Comparison of ENCODE assay signal across 9 cellular contexts in the genomic region with DNA sequence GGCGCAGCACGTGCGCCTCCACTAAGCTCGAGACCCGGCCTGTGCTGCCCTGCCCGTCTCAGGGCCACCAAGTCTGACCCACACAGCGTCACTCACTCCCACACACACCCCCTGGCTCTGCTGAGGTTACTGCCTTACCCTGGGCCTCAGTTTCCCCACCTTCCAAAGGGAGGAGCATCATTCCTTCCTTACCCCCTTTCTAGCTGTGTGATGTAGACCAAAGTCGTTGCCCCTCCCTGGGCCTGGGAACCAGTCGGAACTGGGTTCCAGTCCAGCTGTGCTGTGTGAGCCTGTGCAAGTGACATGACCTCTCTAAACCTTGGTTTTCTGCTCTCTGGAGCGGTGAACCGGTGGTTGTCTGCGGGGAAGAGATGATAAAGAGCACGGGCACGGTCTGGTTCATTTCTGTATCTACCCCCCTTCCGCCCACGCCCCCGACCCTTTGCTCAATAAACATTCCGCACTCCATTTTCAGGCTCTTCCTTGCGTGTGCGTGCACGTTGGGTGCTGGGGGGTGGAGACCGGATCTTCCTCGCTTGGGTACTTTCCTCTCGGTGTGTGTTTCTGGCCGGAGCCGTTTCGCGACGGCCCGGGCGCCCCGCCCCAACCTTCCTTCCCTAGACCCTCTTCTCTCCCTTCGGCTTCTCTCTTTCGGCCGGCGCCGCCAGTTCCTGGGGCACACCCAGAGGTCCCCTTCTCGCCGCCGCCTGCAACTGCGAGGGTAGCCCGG. TPM values are rescaled to one million over a fixed set of nuclear protein-coding genes. Genes with fewer than 3 reads are reported as not detected.
DNase-seq lines count a peak whose midpoint lies in the region; ATAC-seq, FAIRE-seq and TF ChIP-seq lines count a peak whose summit lies in the region.
"Had no signal": no experiment of that assay in that cellular context is flagged by ENCODE, and none has a peak within 500 bp of the region (broad histone marks: within the 10 kb centered on the region; RNA-seq: fewer than 3 reads in every experiment).

A gene with protein sequence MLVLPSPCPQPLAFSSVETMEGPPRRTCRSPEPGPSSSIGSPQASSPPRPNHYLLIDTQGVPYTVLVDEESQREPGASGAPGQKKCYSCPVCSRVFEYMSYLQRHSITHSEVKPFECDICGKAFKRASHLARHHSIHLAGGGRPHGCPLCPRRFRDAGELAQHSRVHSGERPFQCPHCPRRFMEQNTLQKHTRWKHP (plus strand): TSS at position 647 of the 730 bp plus-strand sequence. CDS start 923 bp downstream, outside the sequence.

- ATAC-seq in WTC11 (peak; percentile 35), HG02571 (IDR thresholded peaks at IDR 0.05; ENCODE audit: unreplicated experiment) (no peak)

- H3K27me3 Mint-ChIP-seq in Calu3 (ENCODE audit: unreplicated experiment), result no peaks in the 10 kb centered on the region
- peaks cover 9% of the 10 kb centered on the region for H3K27me3 Mint-ChIP-seq in WTC11 (ENCODE audit: low read depth)
- H3K27me3 Mint-ChIP-seq in immature natural killer cell (ENCODE audit: low read depth in 3 of 3), result peaks cover 3 to 7% (median 5%) of the 10 kb centered on the region in 3 donors

- peak within 1 kb of the TSS; percentile 50 for H3K4me3 ChIP-seq in bronchial epithelial cell (ENCODE audit: low read depth, low read length)
- peak within 1 kb of the TSS; percentile 95 to 98 for H3K4me3 ChIP-seq in small intestine (ENCODE audit: low read depth in 1 of 2, low read length in 2 of 2)

- H3K4me3 Mint-ChIP-seq in Calu3 (ENCODE audit: low read depth, unreplicated experiment) (peak within 1 kb of the TSS; percentile 92), WTC11 (peak within 1 kb of the TSS; percentile 89), immature natural killer cell (peak within 1 kb of the TSS; percentile 84 to 96 (median 91))

- WGBS in small intestine, 3 donors, result 1% methylated on average over 32 to 42 of the region's 42 CpGs

- CTCF ChIA-PET in Calu3 (lab: Charles Lee), result interaction anchor here (0.6 to 1.3 kb wide), 2 partner anchors 11 to 666 kb away, joined by 3 to 8 read pairs; partner anchors contain the start of gene U2AF2
- CTCF ChIA-PET in WTC11 (lab: Charles Lee), result interaction anchor here (1.0 to 2.6 kb wide), 5 partner anchors 10 to 182 kb away, joined by 5 to 12 read pairs (median 11); partner anchors contain the start of gene ISOC2

- TF ChIP-seq CTCF in Calu3 (IDR thresholded peaks at IDR 0.05; ENCODE audit: unreplicated experiment) (no peak), WTC11 (IDR thresholded peaks at IDR 0.05) (no peak), bronchial epithelial cell (IDR thresholded peaks at IDR 0.05; ENCODE audit: insufficient read depth, low read length, severe bottlenecking) (no peak)

- no peak for FAIRE-seq in bronchial epithelial cell (lab: Jason Lieb, UNC)
- no peak for FAIRE-seq in small intestine (lab: Jason Lieb, UNC)
- FAIRE-seq: islet of Langerhans had no signal

- POLR2A ChIA-PET in WTC11 (lab: Charles Lee), result no interaction called here

- H3K36me3 Mint-ChIP-seq in Calu3 (ENCODE audit: insufficient read depth, unreplicated experiment) (peaks cover 78% of the 10 kb centered on the region), WTC11 (peaks cover 20% of the 10 kb centered on the region), immature natural killer cell (peaks cover 0 to 3% (median 0%) of the 10 kb centered on the region in 3 donors)

- H3K4me1 ChIP-seq in small intestine (ENCODE audit: control insufficient read depth in 2 of 2, insufficient read depth in 1 of 2, low read depth in 1 of 2, low read length in 1 of 2), result peaks cover 2 to 12% of the 10 kb centered on the region in 2 donors

- peaks cover 35% of the 10 kb centered on the region for H3K4me1 Mint-ChIP-seq in Calu3 (ENCODE audit: low read depth, unreplicated experiment)
- peaks cover 26% of the 10 kb centered on the region for H3K4me1 Mint-ChIP-seq in WTC11
- peaks cover 46 to 61% of the 10 kb centered on the region in 2 donors for H3K4me1 Mint-ChIP-seq in immature natural killer cell

- H3K36me3 ChIP-seq in bronchial epithelial cell (ENCODE audit: control insufficient read depth, insufficient read depth, low read length) (peaks cover 3% of the 10 kb centered on the region), small intestine (ENCODE audit: control insufficient read depth in 2 of 2, insufficient read depth in 2 of 2, low read length in 2 of 2) (peaks cover 0 to 2% of the 10 kb centered on the region in 2 donors)

- peak within 1 kb of the TSS; percentile 73 for H3K27ac Mint-ChIP-seq in Calu3 (ENCODE audit: unreplicated experiment)
- H3K27ac Mint-ChIP-seq in WTC11, result peak within 1 kb of the TSS; percentile 93
- H3K27ac Mint-ChIP-seq in immature natural killer cell, result peak within 1 kb of the TSS; percentile 82 to 94 (median 89)

- H3K9me3 Mint-ChIP-seq in Calu3 (ENCODE audit: low read depth, unreplicated experiment) (no peaks in the 10 kb centered on the region), WTC11 (peaks cover 4% of the 10 kb centered on the region), immature natural killer cell (no peaks in the 10 kb centered on the region)

- H3K27me3 ChIP-seq in bronchial epithelial cell (ENCODE audit: control insufficient read depth, insufficient read depth, low read length), result no peaks in the 10 kb centered on the region
- H3K27me3 ChIP-seq in small intestine (ENCODE audit: control insufficient read depth in 2 of 2, insufficient read depth in 2 of 2, low read length in 2 of 2), result no peaks in the 10 kb centered on the region

- peak within 1 kb of the TSS; percentile 70 to 71 for H3K27ac ChIP-seq in small intestine (ENCODE audit: low read depth in 1 of 2, low read length in 1 of 2)

- intact Hi-C loops in Calu3 (cut with micrococcal nuclease; ENCODE audit: unreplicated experiment), result no loop called here

- BruUV-seq in Calu3 (replicated peaks; lab: Mats Ljungman, UMichigan), result no TSS peak

- DNase-seq in Calu3 (peak; percentile 85), HCEC 1CT (peak; percentile 68), NCI-H2227 (lab: John Stamatoyannopoulos, UW; ENCODE audit: unreplicated experiment) (peak; percentile 93), WTC11 (ENCODE audit: low spot score) (peak; percentile 72), bronchial epithelial cell (ENCODE audit: low read depth) (peak; percentile 65), immature natural killer cell (peak; percentile 68 to 72 (median 69)), small intestine (peak; percentile 77)

- H3K9me3 ChIP-seq in small intestine (ENCODE audit: control insufficient read depth, low read depth), result no peaks in the 10 kb centered on the region

TF ChIP-seq in WTC11, 78 proteins besides CTCF, POLR2A, EP300 and RAD21 (continues in another document):
- TF ChIP-seq ZNF317 (CRISPR knock-in tag; IDR thresholded peaks at IDR 0.05; ENCODE audit: borderline replicate concordance, low read depth) (no peak), STAT6 (CRISPR knock-in tag; conservative IDR thresholded peaks at IDR 0.05; ENCODE audit: low read depth) (no peak), IRF1 (CRISPR knock-in tag; IDR thresholded peaks at IDR 0.05) (peak; percentile 61; the same call in 1 of the 2 replicates), IRF2 (CRISPR knock-in tag; IDR thresholded peaks at IDR 0.05; ENCODE audit: borderline replicate concordance, low read depth) (no peak), SOX15 (CRISPR knock-in tag; IDR thresholded peaks at IDR 0.05) (no peak)

RNA-seq across cellular contexts. Expression of the gene that starts here (rescaled TPM):
- total RNA-seq in Calu3 (2022) (33.0 and 33.1 TPM in 2 replicates), WTC11 (2021) (94.6 to 100 TPM (median 99.5 TPM) in 3 replicates), bronchial epithelial cell (9.6 and 19.2 TPM in 2 replicates)
- polyA plus RNA-seq in immature natural killer cell (10 to 100 TPM in 2 of 3 donors, 1 to 10 TPM in 1; 8.4 to 24.9 (median 20.6) TPM), small intestine (10 to 100 TPM; 15.9 to 29.2 (median 17.7) TPM)
